Comparison of ENCODE assay signal across 13 cellular contexts in genomic region chr3:181839915-181840295, GRCh38.
DNase-seq lines count a peak whose midpoint lies in the region; ATAC-seq, FAIRE-seq and TF ChIP-seq lines count a peak whose summit lies in the region.
"Had no signal": no experiment of that assay in that cellular context is flagged by ENCODE, and none has a peak within 500 bp of the region (broad histone marks: within the 10 kb centered on the region; RNA-seq: fewer than 3 reads in every experiment).

No MANE protein-coding gene starts in this region.

- 82% methylated on average over 2 of the region's 2 CpGs for WGBS in hepatocyte (ENCODE audit: low lambda C conversion rate, missing lambda C conversion rate)

- H3K4me1 ChIP-seq in Caco-2, result peaks cover 13% of the 10 kb centered on the region
- no peaks in the 10 kb centered on the region for H3K4me1 ChIP-seq in hepatocyte (ENCODE audit: insufficient read depth)
- H3K4me1 ChIP-seq: spleen had no signal

- H3K27me3 ChIP-seq in Caco-2 (replicated peaks; ENCODE audit: control insufficient read depth, insufficient read depth, low read length), result no peaks in the 10 kb centered on the region
- H3K27me3 ChIP-seq in hepatocyte, result no peaks in the 10 kb centered on the region
- H3K27me3 ChIP-seq: spleen had no signal

- ATAC-seq in GM21529 (IDR thresholded peaks at IDR 0.05; ENCODE audit: unreplicated experiment), result peak; percentile 90

- no peak overlapping the region for H3K4me3 ChIP-seq in Caco-2 (ENCODE audit: low read depth, low read length)
- no peak overlapping the region for H3K4me3 ChIP-seq in hepatocyte
- H3K4me3 ChIP-seq: spleen had no signal

- H3K27me3 Mint-ChIP-seq in Caco-2 (ENCODE audit: insufficient read depth, unreplicated experiment), result no peaks in the 10 kb centered on the region
- H3K27me3 Mint-ChIP-seq: activated CD4-positive, alpha-beta T cell treated with anti-CD3 and anti-CD28 coated beads, Interleukin-2, amount 10 ng/mL, durations not matched to agents 7 days and 5 days had no signal

- H3K36me3 ChIP-seq in Caco-2 (ENCODE audit: control insufficient read depth, insufficient read depth, low read length), result no peaks in the 10 kb centered on the region
- no peaks in the 10 kb centered on the region for H3K36me3 ChIP-seq in hepatocyte (replicated peaks; ENCODE audit: insufficient read depth, low read depth)
- H3K36me3 ChIP-seq: spleen had no signal

- no peak for FAIRE-seq in GM19239 (lab: Jason Lieb, UNC)

- peak overlapping the region; percentile 34 for H2AFZ ChIP-seq in hepatocyte

- H3K36me3 Mint-ChIP-seq in Caco-2 (ENCODE audit: insufficient read depth, unreplicated experiment), result no peaks in the 10 kb centered on the region

- no peak overlapping the region for H3K27ac Mint-ChIP-seq in Caco-2 (ENCODE audit: unreplicated experiment)
- H3K27ac Mint-ChIP-seq: activated CD4-positive, alpha-beta T cell treated with anti-CD3 and anti-CD28 coated beads, Interleukin-2, amount 10 ng/mL, durations not matched to agents 7 days and 5 days had no signal

- H3K9me2 ChIP-seq in hepatocyte (replicated peaks; ENCODE audit: insufficient read depth), result no peaks in the 10 kb centered on the region

- POLR2A ChIA-PET in Caco-2 (lab: Charles Lee), result no interaction called here

- CTCF ChIA-PET in Caco-2 (lab: Charles Lee), result no interaction called here

- BruUV-seq in Caco-2 (replicated peaks; lab: Mats Ljungman, UMichigan), result no TSS peak

- no peaks in the 10 kb centered on the region for H4K20me1 ChIP-seq in hepatocyte (ENCODE audit: insufficient read depth, poor library complexity, severe bottlenecking)

- peak overlapping the region; percentile 17 for H3K27ac ChIP-seq in hepatocyte
- H3K27ac ChIP-seq: spleen had no signal

- no peaks in the 10 kb centered on the region for H3K9me3 Mint-ChIP-seq in Caco-2 (ENCODE audit: unreplicated experiment)

- peak overlapping the region; percentile 12 for H3K4me3 Mint-ChIP-seq in Caco-2 (ENCODE audit: unreplicated experiment)
- H3K4me3 Mint-ChIP-seq: activated CD4-positive, alpha-beta T cell treated with anti-CD3 and anti-CD28 coated beads, Interleukin-2, amount 10 ng/mL, durations not matched to agents 7 days and 5 days had no signal

- H3K9me3 ChIP-seq in Caco-2 (no peaks in the 10 kb centered on the region), hepatocyte (ENCODE audit: low read depth) (no peaks in the 10 kb centered on the region)

- TF ChIP-seq CTCF in Caco-2 (IDR thresholded peaks at IDR 0.05; ENCODE audit: insufficient read depth in 1 of 2, low read depth in 1 of 2, low read length in 1 of 2, severe bottlenecking in 1 of 2, unreplicated experiment in 1 of 2) (no peak), hepatocyte (IDR thresholded peaks at IDR 0.05; ENCODE audit: poor library complexity) (no peak)

- DNase-seq in Caco-2 (no peak), NCI-H2107 treated with DMSO at 0.1 percent for 48 hours (lab: John Stamatoyannopoulos, UW; ENCODE audit: unreplicated experiment) (peak; percentile 80), hepatocyte (ENCODE audit: low spot score) (no peak), NCI-H2227 (lab: John Stamatoyannopoulos, UW; ENCODE audit: unreplicated experiment) (no peak), H4 (ENCODE audit: low spot score) (no peak), T-helper 9 cell (no peak), GM19239 (ENCODE audit: insufficient read length, low spot score) (no peak)
- DNase-seq: activated CD4-positive, alpha-beta T cell treated with anti-CD3 and anti-CD28 coated beads, Interleukin-2, amount 10 ng/mL, durations not matched to agents 7 days and 5 days; activated T-cell treated with anti-CD3 and anti-CD28 coated beads, Interleukin-2, amount 50 U/mL, for 48 hours; posterior cingulate gyrus; spleen; T1000 had no signal

- intact Hi-C loops in Caco-2 (cut with micrococcal nuclease; ENCODE audit: unreplicated experiment), result loop anchor here (1.0 kb wide), 2 partner anchors 11 to 129 kb away; partner anchors contain the start of gene SOX2

- peaks cover 14% of the 10 kb centered on the region for H3K4me1 Mint-ChIP-seq in Caco-2 (ENCODE audit: low read depth, unreplicated experiment)
- H3K4me1 Mint-ChIP-seq: activated CD4-positive, alpha-beta T cell treated with anti-CD3 and anti-CD28 coated beads, Interleukin-2, amount 10 ng/mL, durations not matched to agents 7 days and 5 days had no signal

- H3K79me2 ChIP-seq in hepatocyte, result no peaks in the 10 kb centered on the region

- H3K4me2 ChIP-seq in hepatocyte, result peak overlapping the region; percentile 62
